Comparison of ENCODE assay signal across 19 cellular contexts in the genomic region with DNA sequence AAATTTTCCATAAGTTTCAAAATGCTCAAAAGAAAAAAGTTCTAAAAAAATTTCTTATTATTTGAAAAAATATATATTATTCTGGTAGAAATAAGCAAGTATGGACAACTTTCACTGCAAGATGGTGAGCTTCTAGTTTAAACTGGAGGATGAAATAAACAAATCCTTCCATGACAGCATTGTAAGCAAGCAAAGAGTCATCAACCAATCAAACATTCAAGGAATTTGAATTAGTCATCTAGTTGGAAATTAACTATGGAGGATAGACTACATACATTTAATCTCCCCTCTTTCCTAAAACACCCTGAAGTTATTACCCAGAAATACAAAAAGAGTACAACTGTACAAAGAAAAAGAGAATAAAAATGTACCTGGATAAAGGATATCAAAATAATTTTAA. TPM values are rescaled to one million over a fixed set of nuclear protein-coding genes. Genes with fewer than 3 reads are reported as not detected.
DNase-seq lines count a peak whose midpoint lies in the region; ATAC-seq and FAIRE-seq lines count a peak whose summit lies in the region.
"Had no signal": no experiment of that assay in that cellular context is flagged by ENCODE, and none has a peak within 500 bp of the region (broad histone marks: within the 10 kb centered on the region; RNA-seq: fewer than 3 reads in every experiment).

No MANE protein-coding gene starts in this region.

- H3K9me3 Mint-ChIP-seq in effector memory CD8-positive, alpha-beta T cell = peaks cover 0 to 2% of the 10 kb centered on the region in 2 donors

- peak; percentile 80 for FAIRE-seq in RCC 7860 (lab: Jason Lieb, UNC)
- FAIRE-seq: H1 had no signal

- DNase-seq in COLO829 (ENCODE audit: low spot score) (peak; percentile 3), RCC 7860 (ENCODE audit: low spot score) (peak; percentile 53), fibroblast of peridontal ligament (ENCODE audit: extremely low read depth) (peak; percentile 25), renal cortical epithelial cell (ENCODE audit: low read depth) (peak; percentile 55), NCI-H128 (lab: John Stamatoyannopoulos, UW; ENCODE audit: unreplicated experiment) (no peak)
- no peak for DNase-seq in activated CD4-positive, alpha-beta T cell treated with anti-CD3 and anti-CD28 coated beads, Interleukin-2, amount 50 U/mL, for 4 hours
- DNase-seq in effector memory CD8-positive, alpha-beta T cell = no peak
- DNase-seq: DMS 273 treated with DMSO at 0.1 percent for 48 hours, DND-41, GF-D8, KG1, MV-4-11, NCI-H1417 treated with DMSO at 0.1 percent for 48 hours, NCI-H1930, NCI-H226, NCI-H524, SJCRH30 had no signal

- no peaks in the 10 kb centered on the region for H3K36me3 Mint-ChIP-seq in effector memory CD8-positive, alpha-beta T cell (ENCODE audit: insufficient read depth)
- H3K36me3 Mint-ChIP-seq: CD14-positive monocyte had no signal

- H3K4me1 Mint-ChIP-seq in effector memory CD8-positive, alpha-beta T cell (ENCODE audit: low read depth in 2 of 2) = no peaks in the 10 kb centered on the region
- H3K4me1 Mint-ChIP-seq: CD14-positive monocyte had no signal

- peaks cover 5 to 11% of the 10 kb centered on the region in 2 donors for H3K27me3 Mint-ChIP-seq in effector memory CD8-positive, alpha-beta T cell

- no peak for ATAC-seq in effector memory CD8-positive, alpha-beta T cell (replicated peaks)

- no peak overlapping the region for H3K4me3 Mint-ChIP-seq in effector memory CD8-positive, alpha-beta T cell
- H3K4me3 Mint-ChIP-seq: CD14-positive monocyte had no signal

- H3K27ac Mint-ChIP-seq in effector memory CD8-positive, alpha-beta T cell = no peak overlapping the region
- H3K27ac Mint-ChIP-seq: CD14-positive monocyte had no signal

RNA-seq across cellular contexts. Expression of a gene that starts 51.0 kb away (rescaled TPM):
- 1.6 and 6.8 TPM in 2 replicates for total RNA-seq in renal cortical epithelial cell

Comparison
In these comparisons a context has a peak if more than half of its experiments do, and no peak if none do; other contexts are left out.
1. DNase-seq: peak in COLO829 (single experiment), RCC 7860 (single experiment), fibroblast of peridontal ligament (single experiment) and renal cortical epithelial cell (single experiment); none in activated CD4-positive, alpha-beta T cell treated with anti-CD3 and anti-CD28 coated beads, Interleukin-2, amount 50 U/mL, for 4 hours (0 of 2), effector memory CD8-positive, alpha-beta T cell (0 of 3) and NCI-H128 (single experiment).